ENCODE assay signal across 2 cellular contexts in the genomic region with DNA sequence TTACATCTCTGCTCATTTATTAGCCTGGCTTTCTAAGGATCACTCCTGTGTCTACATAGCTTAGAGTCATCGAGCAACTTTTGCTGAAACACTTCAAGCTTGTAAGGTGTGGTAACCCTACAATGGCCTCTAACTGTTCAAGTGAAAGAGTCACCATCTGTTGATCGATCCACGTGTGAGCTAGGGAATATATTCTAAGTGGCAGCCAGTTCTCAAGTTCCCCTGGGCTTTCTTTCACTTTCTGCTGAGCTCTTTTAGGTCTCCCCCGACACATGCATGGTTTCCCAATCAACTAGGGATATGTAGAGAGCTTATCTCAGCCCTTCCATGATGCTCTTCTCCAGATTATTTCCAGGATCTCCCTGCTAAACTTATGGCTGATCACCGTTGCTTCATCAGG.
TF ChIP-seq lines count a peak whose summit lies in the region.

No MANE protein-coding gene starts in this region.

TF ChIP-seq in A549, 52 proteins besides CTCF, POLR2A, EP300 and RAD21 (continued from another document):
- TF ChIP-seq, protein P1, sequence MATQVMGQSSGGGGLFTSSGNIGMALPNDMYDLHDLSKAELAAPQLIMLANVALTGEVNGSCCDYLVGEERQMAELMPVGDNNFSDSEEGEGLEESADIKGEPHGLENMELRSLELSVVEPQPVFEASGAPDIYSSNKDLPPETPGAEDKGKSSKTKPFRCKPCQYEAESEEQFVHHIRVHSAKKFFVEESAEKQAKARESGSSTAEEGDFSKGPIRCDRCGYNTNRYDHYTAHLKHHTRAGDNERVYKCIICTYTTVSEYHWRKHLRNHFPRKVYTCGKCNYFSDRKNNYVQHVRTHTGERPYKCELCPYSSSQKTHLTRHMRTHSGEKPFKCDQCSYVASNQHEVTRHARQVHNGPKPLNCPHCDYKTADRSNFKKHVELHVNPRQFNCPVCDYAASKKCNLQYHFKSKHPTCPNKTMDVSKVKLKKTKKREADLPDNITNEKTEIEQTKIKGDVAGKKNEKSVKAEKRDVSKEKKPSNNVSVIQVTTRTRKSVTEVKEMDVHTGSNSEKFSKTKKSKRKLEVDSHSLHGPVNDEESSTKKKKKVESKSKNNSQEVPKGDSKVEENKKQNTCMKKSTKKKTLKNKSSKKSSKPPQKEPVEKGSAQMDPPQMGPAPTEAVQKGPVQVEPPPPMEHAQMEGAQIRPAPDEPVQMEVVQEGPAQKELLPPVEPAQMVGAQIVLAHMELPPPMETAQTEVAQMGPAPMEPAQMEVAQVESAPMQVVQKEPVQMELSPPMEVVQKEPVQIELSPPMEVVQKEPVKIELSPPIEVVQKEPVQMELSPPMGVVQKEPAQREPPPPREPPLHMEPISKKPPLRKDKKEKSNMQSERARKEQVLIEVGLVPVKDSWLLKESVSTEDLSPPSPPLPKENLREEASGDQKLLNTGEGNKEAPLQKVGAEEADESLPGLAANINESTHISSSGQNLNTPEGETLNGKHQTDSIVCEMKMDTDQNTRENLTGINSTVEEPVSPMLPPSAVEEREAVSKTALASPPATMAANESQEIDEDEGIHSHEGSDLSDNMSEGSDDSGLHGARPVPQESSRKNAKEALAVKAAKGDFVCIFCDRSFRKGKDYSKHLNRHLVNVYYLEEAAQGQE (IDR thresholded peaks at IDR 0.05) = no peak
TF ChIP-seq in A549: peak in this region for 0.

TF ChIP-seq in HEK293T, 16 proteins besides CTCF, POLR2A, EP300 and RAD21 (continued from another document):
- TF ChIP-seq HDGF (IDR thresholded peaks at IDR 0.05; ENCODE audit: borderline replicate concordance) (no peak), FOXM1 (IDR thresholded peaks at IDR 0.05; ENCODE audit: borderline replicate concordance) (no peak), TARDBP (IDR thresholded peaks at IDR 0.05) (no peak), SUZ12 (IDR thresholded peaks at IDR 0.05) (no peak), L3MBTL2 (conservative IDR thresholded peaks at IDR 0.05) (no peak), BHLHE40 (IDR thresholded peaks at IDR 0.05; ENCODE audit: borderline replicate concordance) (no peak), ZNF384 (IDR thresholded peaks at IDR 0.05) (no peak), SP1 (IDR thresholded peaks at IDR 0.05) (no peak), ARNT (IDR thresholded peaks at IDR 0.05) (no peak), CTBP1 (IDR thresholded peaks at IDR 0.05; ENCODE audit: borderline replicate concordance) (no peak), ELF4 (IDR thresholded peaks at IDR 0.05) (no peak)
